1 cellular context compared by ENCODE assay signal in the genomic region with DNA sequence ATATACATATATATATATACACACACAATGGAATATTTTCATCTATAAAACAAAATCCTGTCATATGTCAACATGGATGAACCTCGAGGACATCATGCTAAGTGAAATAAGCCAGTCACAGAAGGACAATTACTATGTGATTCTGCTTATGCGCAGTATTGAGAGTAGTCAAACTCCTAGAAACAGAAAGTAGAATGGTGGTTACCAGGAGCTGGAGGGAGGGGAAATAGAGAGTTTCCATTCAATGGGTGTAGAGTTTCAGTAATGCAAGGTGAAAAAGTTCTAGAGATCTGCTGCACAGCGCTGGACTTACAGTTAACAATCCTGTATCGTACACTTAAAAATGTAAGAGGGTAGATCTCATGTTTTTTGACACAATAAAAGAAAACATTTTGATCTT.
TF ChIP-seq lines count a peak whose summit lies in the region.

No MANE protein-coding gene starts in this region.

TF ChIP-seq in GM12878, 131 proteins besides CTCF, POLR2A, EP300 and RAD21 (continued from another document):
- TF ChIP-seq, protein P1, sequence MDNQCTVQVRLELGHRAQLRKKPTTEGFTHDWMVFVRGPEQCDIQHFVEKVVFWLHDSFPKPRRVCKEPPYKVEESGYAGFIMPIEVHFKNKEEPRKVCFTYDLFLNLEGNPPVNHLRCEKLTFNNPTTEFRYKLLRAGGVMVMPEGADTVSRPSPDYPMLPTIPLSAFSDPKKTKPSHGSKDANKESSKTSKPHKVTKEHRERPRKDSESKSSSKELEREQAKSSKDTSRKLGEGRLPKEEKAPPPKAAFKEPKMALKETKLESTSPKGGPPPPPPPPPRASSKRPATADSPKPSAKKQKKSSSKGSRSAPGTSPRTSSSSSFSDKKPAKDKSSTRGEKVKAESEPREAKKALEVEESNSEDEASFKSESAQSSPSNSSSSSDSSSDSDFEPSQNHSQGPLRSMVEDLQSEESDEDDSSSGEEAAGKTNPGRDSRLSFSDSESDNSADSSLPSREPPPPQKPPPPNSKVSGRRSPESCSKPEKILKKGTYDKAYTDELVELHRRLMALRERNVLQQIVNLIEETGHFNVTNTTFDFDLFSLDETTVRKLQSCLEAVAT (IDR thresholded peaks at IDR 0.05), result no peak
- TF ChIP-seq BCL3 (IDR thresholded peaks at IDR 0.05; ENCODE audit: borderline replicate concordance, insufficient read depth, low read depth, low read length, poor library complexity, severe bottlenecking), result no peak
- TF ChIP-seq NRF1 (conservative IDR thresholded peaks at IDR 0.05; ENCODE audit: low read depth, low read length), result no peak
- TF ChIP-seq, protein P2, sequence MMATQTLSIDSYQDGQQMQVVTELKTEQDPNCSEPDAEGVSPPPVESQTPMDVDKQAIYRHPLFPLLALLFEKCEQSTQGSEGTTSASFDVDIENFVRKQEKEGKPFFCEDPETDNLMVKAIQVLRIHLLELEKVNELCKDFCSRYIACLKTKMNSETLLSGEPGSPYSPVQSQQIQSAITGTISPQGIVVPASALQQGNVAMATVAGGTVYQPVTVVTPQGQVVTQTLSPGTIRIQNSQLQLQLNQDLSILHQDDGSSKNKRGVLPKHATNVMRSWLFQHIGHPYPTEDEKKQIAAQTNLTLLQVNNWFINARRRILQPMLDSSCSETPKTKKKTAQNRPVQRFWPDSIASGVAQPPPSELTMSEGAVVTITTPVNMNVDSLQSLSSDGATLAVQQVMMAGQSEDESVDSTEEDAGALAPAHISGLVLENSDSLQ (IDR thresholded peaks at IDR 0.05), result no peak
- no peak for TF ChIP-seq ZNF384 (IDR thresholded peaks at IDR 0.05; ENCODE audit: borderline replicate concordance, low read depth, low read length)
- no peak for TF ChIP-seq ZNF274 (IDR thresholded peaks at IDR 0.05; ENCODE audit: insufficient read depth, insufficient read length)
- TF ChIP-seq KDM1A (IDR thresholded peaks at IDR 0.05; ENCODE audit: borderline replicate concordance), result no peak
- TF ChIP-seq, protein P3, sequence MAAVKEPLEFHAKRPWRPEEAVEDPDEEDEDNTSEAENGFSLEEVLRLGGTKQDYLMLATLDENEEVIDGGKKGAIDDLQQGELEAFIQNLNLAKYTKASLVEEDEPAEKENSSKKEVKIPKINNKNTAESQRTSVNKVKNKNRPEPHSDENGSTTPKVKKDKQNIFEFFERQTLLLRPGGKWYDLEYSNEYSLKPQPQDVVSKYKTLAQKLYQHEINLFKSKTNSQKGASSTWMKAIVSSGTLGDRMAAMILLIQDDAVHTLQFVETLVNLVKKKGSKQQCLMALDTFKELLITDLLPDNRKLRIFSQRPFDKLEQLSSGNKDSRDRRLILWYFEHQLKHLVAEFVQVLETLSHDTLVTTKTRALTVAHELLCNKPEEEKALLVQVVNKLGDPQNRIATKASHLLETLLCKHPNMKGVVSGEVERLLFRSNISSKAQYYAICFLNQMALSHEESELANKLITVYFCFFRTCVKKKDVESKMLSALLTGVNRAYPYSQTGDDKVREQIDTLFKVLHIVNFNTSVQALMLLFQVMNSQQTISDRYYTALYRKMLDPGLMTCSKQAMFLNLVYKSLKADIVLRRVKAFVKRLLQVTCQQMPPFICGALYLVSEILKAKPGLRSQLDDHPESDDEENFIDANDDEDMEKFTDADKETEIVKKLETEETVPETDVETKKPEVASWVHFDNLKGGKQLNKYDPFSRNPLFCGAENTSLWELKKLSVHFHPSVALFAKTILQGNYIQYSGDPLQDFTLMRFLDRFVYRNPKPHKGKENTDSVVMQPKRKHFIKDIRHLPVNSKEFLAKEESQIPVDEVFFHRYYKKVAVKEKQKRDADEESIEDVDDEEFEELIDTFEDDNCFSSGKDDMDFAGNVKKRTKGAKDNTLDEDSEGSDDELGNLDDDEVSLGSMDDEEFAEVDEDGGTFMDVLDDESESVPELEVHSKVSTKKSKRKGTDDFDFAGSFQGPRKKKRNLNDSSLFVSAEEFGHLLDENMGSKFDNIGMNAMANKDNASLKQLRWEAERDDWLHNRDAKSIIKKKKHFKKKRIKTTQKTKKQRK (IDR thresholded peaks at IDR 0.05; ENCODE audit: low read depth, low read length), result no peak
- no peak for TF ChIP-seq MYC (IDR thresholded peaks at IDR 0.05; ENCODE audit: insufficient read depth, insufficient read length, insufficient replicate concordance, low read length, severe bottlenecking)
- TF ChIP-seq YY1 (IDR thresholded peaks at IDR 0.05; ENCODE audit: low read depth, low read length), result no peak
